ENCODE assay signal across 8 cellular contexts in the genomic region with DNA sequence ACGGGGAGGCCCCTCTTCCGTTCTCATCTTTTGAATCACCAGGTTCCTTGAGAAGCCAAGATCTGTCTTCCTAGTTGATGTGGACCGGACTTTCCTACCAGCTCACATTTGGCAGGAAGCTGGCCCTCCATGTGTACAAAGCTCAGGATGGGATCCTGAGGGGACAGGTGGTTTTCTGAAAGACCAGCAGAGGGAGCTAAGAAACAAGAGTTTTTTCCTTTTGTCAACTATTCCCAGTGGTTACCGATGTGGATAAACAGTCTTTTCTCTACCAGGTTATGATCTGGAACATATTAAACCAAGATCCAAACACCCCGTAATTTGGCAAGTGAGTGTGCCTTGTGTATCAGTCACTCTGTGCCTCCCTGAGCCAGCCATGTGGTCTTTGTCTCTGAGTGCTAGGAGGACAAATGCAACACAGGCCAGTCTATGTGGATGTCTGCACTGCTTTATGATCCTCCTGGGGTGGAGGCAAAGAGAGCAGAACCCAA. TPM values are rescaled to one million over a fixed set of nuclear protein-coding genes. Genes with fewer than 3 reads are reported as not detected.
DNase-seq lines count a peak whose midpoint lies in the region; ATAC-seq, FAIRE-seq and TF ChIP-seq lines count a peak whose summit lies in the region.

No MANE protein-coding gene starts in this region.

- POLR2A ChIA-PET in WTC11 (lab: Charles Lee) = interaction anchor here (0.6 kb wide), 1 partner anchor 8 kb away, joined by 3 read pairs; no protein-coding TSS in a partner anchor

- no peaks in the 10 kb centered on the region for H3K36me3 ChIP-seq in heart right ventricle
- H3K36me3 ChIP-seq in sigmoid colon = no peaks in the 10 kb centered on the region

- CTCF ChIA-PET in WTC11 (lab: Charles Lee) = interaction anchor here (0.6 to 2.5 kb wide), 63 partner anchors 8 to 390 kb away, joined by 3 to 27 read pairs (median 5); partner anchors contain the start of genes APLF, CNRIP1, FBXO48 and PROKR1

- H3K9me3 Mint-ChIP-seq in WTC11 = no peaks in the 10 kb centered on the region

- no peak for TF ChIP-seq EP300 in sigmoid colon (IDR thresholded peaks at IDR 0.05)

- peak; percentile 98 for FAIRE-seq in H54 (lab: Jason Lieb, UNC)

- H3K27ac Mint-ChIP-seq in WTC11 = no peak overlapping the region

- H3K4me3 ChIP-seq in heart right ventricle (no peak overlapping the region), sigmoid colon (no peak overlapping the region)

- H3K9me3 ChIP-seq in heart right ventricle (no peaks in the 10 kb centered on the region), sigmoid colon (no peaks in the 10 kb centered on the region)

- no peak overlapping the region for H3K4me3 Mint-ChIP-seq in WTC11

- 13 to 16% methylated on average over 5 of the region's 5 CpGs for WGBS in heart right ventricle, 2 donors
- 10 to 14% methylated on average over 5 of the region's 5 CpGs for WGBS in sigmoid colon, 2 donors

- TF ChIP-seq POLR2A in H54 (IDR thresholded peaks at IDR 0.05; ENCODE audit: low read depth, low read length) = no peak
- TF ChIP-seq POLR2A in sigmoid colon (IDR thresholded peaks at IDR 0.05) = no peak

- H3K27me3 ChIP-seq in heart right ventricle = peaks cover 0 to 3% (median 0%) of the 10 kb centered on the region in 7 donors
- H3K27me3 ChIP-seq in sigmoid colon = no peaks in the 10 kb centered on the region

- ATAC-seq in WTC11 = peak; percentile 96
- ATAC-seq in heart right ventricle = peak in 7 of 8 donors; percentile 61 to 77 (median 63)
- ATAC-seq in GM21825 (IDR thresholded peaks at IDR 0.05; ENCODE audit: unreplicated experiment) = no peak

- DNase-seq in DMS 273 treated with DMSO at 0.1 percent for 48 hours (lab: John Stamatoyannopoulos, UW) = peak; percentile 48
- peak; percentile 23 for DNase-seq in H54 (ENCODE audit: insufficient read length, low spot score)
- peak; percentile 59 for DNase-seq in NCI-H2171 treated with DMSO at 0.1 percent for 48 hours (lab: John Stamatoyannopoulos, UW)
- DNase-seq in WTC11 (ENCODE audit: low spot score) = no peak
- DNase-seq in heart right ventricle = no peak
- DNase-seq in sigmoid colon = no peak
- DNase-seq in central memory CD4-positive, alpha-beta T cell = no peak

- intact Hi-C loops in heart right ventricle (cut with DNase I) (loop anchor here (1.0 to 10.0 kb wide), 9 partner anchors 201 to 225 kb away; no protein-coding TSS in a partner anchor), sigmoid colon (cut with DNase I) (no loop called here)

- H3K4me1 ChIP-seq in heart right ventricle (peaks cover 0 to 9% (median 0%) of the 10 kb centered on the region in 9 donors), sigmoid colon (no peaks in the 10 kb centered on the region)

- peaks cover 6% of the 10 kb centered on the region for H3K4me1 Mint-ChIP-seq in WTC11

- H3K36me3 Mint-ChIP-seq in WTC11 = no peaks in the 10 kb centered on the region

- TF ChIP-seq CTCF in WTC11 (IDR thresholded peaks at IDR 0.05) (peak; percentile 51; the same call in 1 of the 2 replicates), heart right ventricle (IDR thresholded peaks at IDR 0.05) (peak; percentile 33 to 87 (median 75)), sigmoid colon (IDR thresholded peaks at IDR 0.05) (peak in 3 of 4 experiments; percentile 45 to 69 (median 48))

- H3K27me3 Mint-ChIP-seq in WTC11 (ENCODE audit: low read depth) = no peaks in the 10 kb centered on the region

- H3K27ac ChIP-seq in heart right ventricle (no peak overlapping the region), sigmoid colon (no peak overlapping the region)

TF ChIP-seq in WTC11, 78 proteins besides CTCF, POLR2A, EP300 and RAD21 (continues in another document):
- TF ChIP-seq MAX (CRISPR knock-in tag; IDR thresholded peaks at IDR 0.05) (no peak), FOXK1 (CRISPR knock-in tag; IDR thresholded peaks at IDR 0.05) (no peak), RORB (CRISPR knock-in tag; IDR thresholded peaks at IDR 0.05) (no peak), CREB1 (CRISPR knock-in tag; IDR thresholded peaks at IDR 0.05) (no peak), ZNF425 (CRISPR knock-in tag; conservative IDR thresholded peaks at IDR 0.05) (no peak), ESRRA (CRISPR knock-in tag; IDR thresholded peaks at IDR 0.05; ENCODE audit: borderline replicate concordance) (no peak), NR3C1 (CRISPR knock-in tag; conservative IDR thresholded peaks at IDR 0.05; ENCODE audit: low read depth) (no peak), MXD4 (CRISPR knock-in tag; IDR thresholded peaks at IDR 0.05; ENCODE audit: borderline replicate concordance) (no peak), RELA (CRISPR knock-in tag; IDR thresholded peaks at IDR 0.05; ENCODE audit: borderline replicate concordance) (no peak), SMAD3 (CRISPR knock-in tag; IDR thresholded peaks at IDR 0.05; ENCODE audit: borderline replicate concordance) (no peak), E2F1 (CRISPR knock-in tag; IDR thresholded peaks at IDR 0.05) (no peak), ZNF671 (CRISPR knock-in tag; IDR thresholded peaks at IDR 0.05) (no peak)
- TF ChIP-seq, protein P1, sequence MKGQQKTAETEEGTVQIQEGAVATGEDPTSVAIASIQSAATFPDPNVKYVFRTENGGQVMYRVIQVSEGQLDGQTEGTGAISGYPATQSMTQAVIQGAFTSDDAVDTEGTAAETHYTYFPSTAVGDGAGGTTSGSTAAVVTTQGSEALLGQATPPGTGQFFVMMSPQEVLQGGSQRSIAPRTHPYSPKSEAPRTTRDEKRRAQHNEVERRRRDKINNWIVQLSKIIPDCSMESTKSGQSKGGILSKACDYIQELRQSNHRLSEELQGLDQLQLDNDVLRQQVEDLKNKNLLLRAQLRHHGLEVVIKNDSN (CRISPR knock-in tag; IDR thresholded peaks at IDR 0.05) = no peak
- TF ChIP-seq, protein P2, sequence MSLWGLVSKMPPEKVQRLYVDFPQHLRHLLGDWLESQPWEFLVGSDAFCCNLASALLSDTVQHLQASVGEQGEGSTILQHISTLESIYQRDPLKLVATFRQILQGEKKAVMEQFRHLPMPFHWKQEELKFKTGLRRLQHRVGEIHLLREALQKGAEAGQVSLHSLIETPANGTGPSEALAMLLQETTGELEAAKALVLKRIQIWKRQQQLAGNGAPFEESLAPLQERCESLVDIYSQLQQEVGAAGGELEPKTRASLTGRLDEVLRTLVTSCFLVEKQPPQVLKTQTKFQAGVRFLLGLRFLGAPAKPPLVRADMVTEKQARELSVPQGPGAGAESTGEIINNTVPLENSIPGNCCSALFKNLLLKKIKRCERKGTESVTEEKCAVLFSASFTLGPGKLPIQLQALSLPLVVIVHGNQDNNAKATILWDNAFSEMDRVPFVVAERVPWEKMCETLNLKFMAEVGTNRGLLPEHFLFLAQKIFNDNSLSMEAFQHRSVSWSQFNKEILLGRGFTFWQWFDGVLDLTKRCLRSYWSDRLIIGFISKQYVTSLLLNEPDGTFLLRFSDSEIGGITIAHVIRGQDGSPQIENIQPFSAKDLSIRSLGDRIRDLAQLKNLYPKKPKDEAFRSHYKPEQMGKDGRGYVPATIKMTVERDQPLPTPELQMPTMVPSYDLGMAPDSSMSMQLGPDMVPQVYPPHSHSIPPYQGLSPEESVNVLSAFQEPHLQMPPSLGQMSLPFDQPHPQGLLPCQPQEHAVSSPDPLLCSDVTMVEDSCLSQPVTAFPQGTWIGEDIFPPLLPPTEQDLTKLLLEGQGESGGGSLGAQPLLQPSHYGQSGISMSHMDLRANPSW (CRISPR knock-in tag; conservative IDR thresholded peaks at IDR 0.05; ENCODE audit: low read depth) = no peak

RNA-seq across cellular contexts. Expression of gene ARHGAP25, which starts 25.1 kb away (rescaled TPM):
- total RNA-seq in WTC11 (2021) = 2.6 to 3.4 TPM (median 2.9 TPM) in 3 replicates
- total RNA-seq in heart right ventricle = 10 to 100 TPM in 1 of 10 donors, 1 to 10 TPM in 9; 2.7 to 17.3 (median 5.2) TPM
- 1 to 10 TPM; 2.6 to 6.8 TPM for polyA plus RNA-seq in heart right ventricle
- total RNA-seq in sigmoid colon = 1 to 10 TPM; 2.6 to 6.4 (median 5.7) TPM
- polyA plus RNA-seq in sigmoid colon = 10 to 100 TPM in 1 of 3 donors, 1 to 10 TPM in 2; 2.8 to 18.1 (median 7.2) TPM

Comparison
In these comparisons a context has a peak if more than half of its experiments do, and no peak if none do; other contexts are left out.
1. DNase-seq: peak in DMS 273 treated with DMSO at 0.1 percent for 48 hours (single experiment), H54 (single experiment) and NCI-H2171 treated with DMSO at 0.1 percent for 48 hours (single experiment); none in WTC11 (single experiment), heart right ventricle (0 of 2), sigmoid colon (single experiment) and central memory CD4-positive, alpha-beta T cell (single experiment).
2. Peak in every context shown above with its lines, with median percentiles within 50 percentile points of each other: CTCF ChIP-seq.